ENCODE assay signal across 13 cellular contexts in genomic region chr1:165641276-165641987, GRCh38.
"Had no signal": no experiment of that assay in that cellular context is flagged by ENCODE, and none has a peak within 500 bp of the region (broad histone marks: within the 10 kb centered on the region; RNA-seq: fewer than 3 reads in every experiment).

No MANE protein-coding gene starts in this region.

- H3K9me3 ChIP-seq: right atrium auricular region had no signal

- DNase-seq: activated CD4-positive, alpha-beta T cell treated with anti-CD3 and anti-CD28 coated beads, Interleukin-2, amount 50 U/mL, for 4 hours; activated gamma-delta T cell treated with Interleukin-2 at 50 U/mL for 16 hours; activated T-cell treated with anti-CD3 and anti-CD28 coated beads for 4 hours; amygdala; caudate nucleus; endodermal cell; immature natural killer cell; kidney glomerular epithelial cell; left ventricle myocardium superior; naive thymus-derived CD4-positive, alpha-beta T cell; stimulated activated CD4-positive, alpha-beta T cell treated with anti-CD3 and anti-CD28 coated beads, Interleukin-2, amount 100 ng/mL, for 48 hours had no signal

- H3K4me3 ChIP-seq: neural progenitor cell, right atrium auricular region had no signal

- ATAC-seq: left ventricle myocardium superior; naive thymus-derived CD4-positive, alpha-beta T cell had no signal

- H3K27ac ChIP-seq: neural progenitor cell had no signal

- H3K36me3 ChIP-seq: neural progenitor cell had no signal

- H3K27me3 ChIP-seq: neural progenitor cell, right atrium auricular region had no signal
